In the genomic region with DNA sequence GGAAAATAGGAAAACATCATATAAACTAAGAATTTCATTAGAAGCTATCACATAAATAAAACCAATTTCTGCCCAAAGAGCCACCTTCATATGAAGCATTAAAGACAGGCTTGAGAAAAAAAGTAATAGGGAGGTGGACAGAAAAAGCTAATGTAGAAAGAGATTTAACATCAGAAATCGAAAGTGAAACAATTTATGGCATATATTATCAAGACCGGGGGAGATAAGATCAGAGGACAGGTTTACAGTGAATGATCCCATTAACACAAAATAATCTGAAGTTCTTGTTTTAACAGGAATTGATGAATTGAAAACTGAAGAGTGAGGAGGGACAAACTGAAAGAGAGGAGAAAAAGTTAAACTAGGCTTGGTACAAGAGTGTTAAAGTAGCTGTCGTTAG, we compare ENCODE assay signal across 9 cellular contexts.
A peak's percentile ranks its signal among the peaks of the same experiment; 100 is the strongest.
DNase-seq lines count a peak whose midpoint lies in the region; ATAC-seq and TF ChIP-seq lines count a peak whose summit lies in the region.
"Had no signal": no experiment of that assay in that cellular context is flagged by ENCODE, and none has a peak within 500 bp of the region (broad histone marks: within the 10 kb centered on the region; RNA-seq: fewer than 3 reads in every experiment).

No MANE protein-coding gene starts in this region.

- ATAC-seq in activated T-cell treated with anti-CD3 and anti-CD28 coated beads, Interleukin-2, amount 50 U/mL, for 4 hours, result no peak
- no peak for ATAC-seq in GM21723 (IDR thresholded peaks at IDR 0.05; ENCODE audit: unreplicated experiment)

- no peaks in the 10 kb centered on the region for H3K36me3 Mint-ChIP-seq in activated T-cell treated with anti-CD3 and anti-CD28 coated beads, Interleukin-2, amount 50 U/mL, for 4 hours (ENCODE audit: insufficient read depth)
- no peaks in the 10 kb centered on the region for H3K36me3 Mint-ChIP-seq in dendritic cell treated with granulocyte-macrophage colony-stimulating factor and Interleukin-4, amounts not matched to agents 40 ng/mL and 50 ng/mL, for 4 days (ENCODE audit: low read depth)

- H3K36me3 ChIP-seq in suprapubic skin, result no peaks in the 10 kb centered on the region

- no peaks in the 10 kb centered on the region for H3K4me1 ChIP-seq in suprapubic skin

- no peaks in the 10 kb centered on the region for H3K9me3 ChIP-seq in suprapubic skin

- peak overlapping the region; percentile 18 for H3K27ac Mint-ChIP-seq in dendritic cell treated with granulocyte-macrophage colony-stimulating factor and Interleukin-4, amounts not matched to agents 40 ng/mL and 50 ng/mL, for 4 days

- no peaks in the 10 kb centered on the region for H3K27me3 Mint-ChIP-seq in activated T-cell treated with anti-CD3 and anti-CD28 coated beads, Interleukin-2, amount 50 U/mL, for 4 hours (ENCODE audit: low read depth)
- H3K27me3 Mint-ChIP-seq in dendritic cell treated with granulocyte-macrophage colony-stimulating factor and Interleukin-4, amounts not matched to agents 40 ng/mL and 50 ng/mL, for 4 days, result no peaks in the 10 kb centered on the region

- no peak overlapping the region for H3K27ac ChIP-seq in suprapubic skin

- TF ChIP-seq POLR2A in suprapubic skin (IDR thresholded peaks at IDR 0.05), result no peak

- peaks cover 10% of the 10 kb centered on the region for H3K9me3 Mint-ChIP-seq in activated T-cell treated with anti-CD3 and anti-CD28 coated beads, Interleukin-2, amount 50 U/mL, for 4 hours
- no peaks in the 10 kb centered on the region for H3K9me3 Mint-ChIP-seq in dendritic cell treated with granulocyte-macrophage colony-stimulating factor and Interleukin-4, amounts not matched to agents 40 ng/mL and 50 ng/mL, for 4 days
- H3K9me3 Mint-ChIP-seq: neural crest cell had no signal

- H3K4me3 ChIP-seq in suprapubic skin, result peak overlapping the region; percentile 39

- DNase-seq in activated T-cell treated with anti-CD3 and anti-CD28 coated beads, Interleukin-2, amount 50 U/mL, for 4 hours, result no peak
- DNase-seq in activated T-cell treated with anti-CD3 and anti-CD28 coated beads, Interleukin-2, amount 50 U/mL, for 48 hours, result no peak
- DNase-seq in M059J (ENCODE audit: low read depth), result peak; percentile 10
- no peak for DNase-seq in suprapubic skin (ENCODE audit: low spot score in 2 of 2)
- DNase-seq in putamen (ENCODE audit: low spot score), result no peak
- DNase-seq in UCSD-AML1 (lab: John Stamatoyannopoulos, UW; ENCODE audit: unreplicated experiment), result no peak

- TF ChIP-seq CTCF in suprapubic skin (IDR thresholded peaks at IDR 0.05), result no peak

- no peaks in the 10 kb centered on the region for H3K27me3 ChIP-seq in suprapubic skin

- H3K4me1 Mint-ChIP-seq in activated T-cell treated with anti-CD3 and anti-CD28 coated beads, Interleukin-2, amount 50 U/mL, for 4 hours (ENCODE audit: low read depth), result peaks cover 15% of the 10 kb centered on the region
- peaks cover 8% of the 10 kb centered on the region for H3K4me1 Mint-ChIP-seq in dendritic cell treated with granulocyte-macrophage colony-stimulating factor and Interleukin-4, amounts not matched to agents 40 ng/mL and 50 ng/mL, for 4 days (ENCODE audit: low read depth)

- 27% methylated on average over 3 of the region's 3 CpGs for WGBS in suprapubic skin

- peak overlapping the region; percentile 69 for H3K4me3 Mint-ChIP-seq in activated T-cell treated with anti-CD3 and anti-CD28 coated beads, Interleukin-2, amount 50 U/mL, for 4 hours
- peak overlapping the region; percentile 62 for H3K4me3 Mint-ChIP-seq in dendritic cell treated with granulocyte-macrophage colony-stimulating factor and Interleukin-4, amounts not matched to agents 40 ng/mL and 50 ng/mL, for 4 days
- H3K4me3 Mint-ChIP-seq: neural crest cell had no signal

- intact Hi-C loops in dendritic cell treated with granulocyte-macrophage colony-stimulating factor and Interleukin-4, amounts not matched to agents 40 ng/mL and 50 ng/mL, for 4 days (cut with micrococcal nuclease), result no loop called here

- TF ChIP-seq EP300 in suprapubic skin (IDR thresholded peaks at IDR 0.05), result no peak
